Comparison of ENCODE assay signal across 2 cellular contexts in genomic region chr10:94747838-94748237, GRCh38.
A peak's percentile ranks its signal among the peaks of the same experiment; 100 is the strongest.
TF ChIP-seq lines count a peak whose summit lies in the region.

No MANE protein-coding gene starts in this region.

TF ChIP-seq in liver, 16 proteins besides CTCF, POLR2A, EP300 and RAD21 (continued from another document):
- TF ChIP-seq ATF3 (IDR thresholded peaks at IDR 0.05) (peak; percentile 47), JUND (IDR thresholded peaks at IDR 0.05) (peak; percentile 50 to 78), MAX (IDR thresholded peaks at IDR 0.05) (peak; percentile 56), HNF4A (conservative IDR thresholded peaks at IDR 0.05) (peak; percentile 78 to 79), RXRA (IDR thresholded peaks at IDR 0.05) (peak; percentile 93 to 94), NR2F2 (IDR thresholded peaks at IDR 0.05) (no peak), FOXA2 (IDR thresholded peaks at IDR 0.05) (peak; percentile 76), SP1 (IDR thresholded peaks at IDR 0.05) (peak; percentile 83), FOXA1 (IDR thresholded peaks at IDR 0.05) (peak; percentile 81), YY1 (IDR thresholded peaks at IDR 0.05) (peak; percentile 63), HNF4G (IDR thresholded peaks at IDR 0.05) (no peak), ZBTB33 (IDR thresholded peaks at IDR 0.05) (peak; percentile 76), EGR1 (IDR thresholded peaks at IDR 0.05; ENCODE audit: low read depth in 2 of 2) (peak in 1 of 2 donors; percentile 12), REST (IDR thresholded peaks at IDR 0.05) (peak; percentile 58)
TF ChIP-seq in liver: peak in this region for 13.

TF ChIP-seq in HepG2, 621 proteins besides CTCF, POLR2A, EP300 and RAD21 (continued from another document):
- TF ChIP-seq ZNF276 (CRISPR knock-in tag; IDR thresholded peaks at IDR 0.05; ENCODE audit: low read depth), result no peak
- TF ChIP-seq ZNF660 (CRISPR knock-in tag; IDR thresholded peaks at IDR 0.05; ENCODE audit: borderline replicate concordance, low read depth), result no peak
- no peak for TF ChIP-seq ZBTB46 (CRISPR knock-in tag; IDR thresholded peaks at IDR 0.05; ENCODE audit: borderline replicate concordance)
- no peak for TF ChIP-seq KDM4B (CRISPR knock-in tag; IDR thresholded peaks at IDR 0.05)
